Comparison of ENCODE assay signal across 15 cellular contexts in the genomic region with DNA sequence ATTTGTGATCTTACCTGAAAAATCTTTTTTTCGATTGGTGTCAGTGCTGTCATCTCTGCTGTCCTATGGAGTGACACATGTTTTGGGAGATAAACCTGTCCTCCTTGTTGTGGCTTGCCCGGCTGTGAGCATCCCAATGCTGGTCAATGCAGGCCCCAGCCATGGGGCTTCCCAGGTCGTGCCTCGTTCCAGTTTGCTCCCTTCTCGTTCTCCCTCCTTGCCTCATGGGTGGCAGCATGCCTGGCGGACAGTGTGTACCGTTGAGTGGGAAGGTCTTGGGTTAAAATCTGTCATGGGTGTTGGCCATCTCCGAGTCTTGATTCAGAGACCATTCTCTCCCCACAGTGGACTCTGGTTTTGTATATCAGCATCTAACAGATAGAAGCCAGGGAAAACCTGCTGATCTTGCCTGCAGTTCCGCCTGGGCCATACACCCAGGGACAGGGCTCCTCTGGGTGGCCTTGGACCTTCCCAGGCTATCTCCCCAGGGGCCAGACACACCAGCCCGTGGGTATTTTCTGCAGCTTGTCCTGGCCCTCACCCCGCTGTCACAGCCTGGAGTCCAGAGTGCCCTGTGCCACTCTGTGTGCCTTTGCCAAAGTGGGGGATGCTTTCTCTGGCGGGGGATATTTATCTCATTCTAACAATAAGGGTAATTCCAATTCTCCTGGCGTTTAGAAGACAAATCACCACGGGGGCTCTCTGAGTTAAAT.
DNase-seq lines count a peak whose midpoint lies in the region; ATAC-seq, FAIRE-seq and TF ChIP-seq lines count a peak whose summit lies in the region.
"Had no signal": no experiment of that assay in that cellular context is flagged by ENCODE, and none has a peak within 500 bp of the region (broad histone marks: within the 10 kb centered on the region; RNA-seq: fewer than 3 reads in every experiment).

No MANE protein-coding gene starts in this region.

- DNase-seq in SK-N-SH, result peak; percentile 56
- no peak for DNase-seq in H1 (ENCODE audit: low read depth in 1 of 2, low spot score in 2 of 2)
- no peak for DNase-seq in mesendoderm
- peak in 1 of 49 donors; percentile 3 for DNase-seq in substantia nigra (lab: John Stamatoyannopoulos, UW)
- DNase-seq in NCI-H524 (lab: John Stamatoyannopoulos, UW), result no peak
- DNase-seq: activated effector memory CD4-positive, alpha-beta T cell treated with anti-CD3 and anti-CD28 coated beads, Interleukin-2, amount 50 U/mL, for 16 hours; MM.1S; NCI-H446 treated with DMSO at 0.1 percent for 48 hours; stimulated activated CD4-positive, alpha-beta T cell treated with anti-CD3 and anti-CD28 coated beads, Interleukin-1b, Interleukin-23, amount 100 ng/mL, for 48 hours had no signal

- CTCF ChIA-PET in SK-N-SH (lab: Yijun Ruan, JAX) (interaction anchor here (0.9 to 1.2 kb wide), 2 partner anchors 9 to 16 kb away, joined by 3 to 4 read pairs; no protein-coding TSS in a partner anchor), H1 (lab: Charles Lee; ENCODE audit: partially characterized antibody) (no interaction called here)

- no peak for FAIRE-seq in H1 (lab: Jason Lieb, UNC)
- FAIRE-seq: keratinocyte had no signal

- no peak overlapping the region for H3K14ac ChIP-seq in H1 (ENCODE audit: insufficient read length)

- H3K9ac ChIP-seq in SK-N-SH (no peak overlapping the region), H1 (replicated peaks in 1 of 4; ENCODE audit: extremely low read depth in 1 of 4, low read depth in 3 of 4, low read length in 3 of 4) (no peak overlapping the region), mesendoderm (ENCODE audit: low read length) (no peak overlapping the region)

- H4K20me1 ChIP-seq in SK-N-SH (ENCODE audit: insufficient read depth), result no peaks in the 10 kb centered on the region
- peaks cover 0 to 2% of the 10 kb centered on the region in 2 experiments for H4K20me1 ChIP-seq in H1 (replicated peaks in 1 of 2; ENCODE audit: control insufficient read depth in 1 of 2, insufficient read depth in 2 of 2, low read length in 2 of 2)

- WGBS in SK-N-SH (ENCODE audit: low lambda C conversion rate), result 91% methylated on average over 13 of the region's 14 CpGs
- WGBS in H1 (ENCODE audit: extremely low coverage in 1 of 2, insufficient coverage in 1 of 2, insufficient read length in 1 of 2, insufficient replicate concordance in 2 of 2, low coverage in 1 of 2, low lambda C conversion rate in 2 of 2, missing lambda C conversion rate in 1 of 2), 2 experiments, result 87% methylated on average over 14 of the region's 14 CpGs; no CpG with 5 or more reads in 1 of the 2 experiments
- WGBS in mesendoderm (ENCODE audit: extremely low coverage, insufficient coverage, low lambda C conversion rate), result no CpG with 5 or more reads among the region's 14 CpGs

- H3K9me3 ChIP-seq in SK-N-SH, result no peaks in the 10 kb centered on the region
- H3K9me3 ChIP-seq in H1 (ENCODE audit: insufficient read depth in 2 of 2, low read depth in 1 of 2, low read length in 1 of 2), result no peaks in the 10 kb centered on the region
- H3K9me3 ChIP-seq: neutrophil had no signal

- H2AK5ac ChIP-seq in H1 (ENCODE audit: low read depth, low read length) (peak overlapping the region; percentile 82; the same call in 1 of the 2 replicates), mesendoderm (ENCODE audit: low read length) (no peak overlapping the region)

- H3K4me2 ChIP-seq in SK-N-SH (no peak overlapping the region), H1 (ENCODE audit: insufficient read depth in 1 of 2, low read depth in 2 of 2, low read length in 2 of 2) (no peak overlapping the region), mesendoderm (ENCODE audit: low read length) (no peak overlapping the region)

- H3K27me3 ChIP-seq in SK-N-SH (ENCODE audit: insufficient read depth) (no peaks in the 10 kb centered on the region), H1 (replicated peaks in 1 of 4; ENCODE audit: control insufficient read depth in 3 of 4, extremely low read depth in 1 of 4, insufficient read depth in 3 of 4, low read length in 3 of 4) (no peaks in the 10 kb centered on the region), mesendoderm (ENCODE audit: insufficient read depth, low read length, poor library complexity) (no peaks in the 10 kb centered on the region)
- H3K27me3 ChIP-seq: neutrophil had no signal

- 0 out of 4 replicates have a peak, but pooled peaks of 1 of the 2 experiments have one; percentile 4 for TF ChIP-seq EP300 in SK-N-SH (IDR thresholded peaks at IDR 0.05; ENCODE audit: borderline replicate concordance in 1 of 2, low read depth in 1 of 2, low read length in 1 of 2)
- no peak for TF ChIP-seq EP300 in H1 (IDR thresholded peaks at IDR 0.05; ENCODE audit: borderline replicate concordance in 1 of 2, low read depth in 2 of 2, low read length in 2 of 2)

- H2AFZ ChIP-seq in SK-N-SH (ENCODE audit: low read depth) (no peak overlapping the region), H1 (ENCODE audit: low read length) (no peak overlapping the region)

- no peak overlapping the region for H3K4ac ChIP-seq in H1 (replicated peaks; ENCODE audit: insufficient read length, low read depth, low read length)
- no peak overlapping the region for H3K4ac ChIP-seq in mesendoderm (ENCODE audit: low read depth, low read length)

- TF ChIP-seq POLR2A in H1 (IDR thresholded peaks at IDR 0.05; ENCODE audit: control extremely low read depth in 1 of 2, low read depth in 2 of 2, low read length in 2 of 2) (no peak), GM18505 (IDR thresholded peaks at IDR 0.05; ENCODE audit: borderline replicate concordance, extremely low read depth, insufficient read depth, insufficient read length) (no peak)

- peaks cover 0 to 3% of the 10 kb centered on the region in 2 experiments for H3K36me3 ChIP-seq in SK-N-SH (replicated peaks in 1 of 2; ENCODE audit: control insufficient read depth in 1 of 2, insufficient read depth in 2 of 2, low read length in 1 of 2)
- no peaks in the 10 kb centered on the region for H3K36me3 ChIP-seq in H1 (ENCODE audit: control insufficient read depth in 2 of 4, insufficient read depth in 4 of 4, low read length in 3 of 4)
- H3K36me3 ChIP-seq in mesendoderm (ENCODE audit: control insufficient read depth, insufficient read depth, low read length), result no peaks in the 10 kb centered on the region

- H3K79me1 ChIP-seq in H1 (ENCODE audit: low read depth, low read length) (peaks cover 2% of the 10 kb centered on the region; the same call in 1 of the 2 replicates), mesendoderm (ENCODE audit: low read length) (no peaks in the 10 kb centered on the region)

- H4K5ac ChIP-seq in H1 (ENCODE audit: insufficient read length, low read depth, low read length) (no peak overlapping the region), mesendoderm (ENCODE audit: low read length) (no peak overlapping the region)

- H2BK12ac ChIP-seq in H1 (ENCODE audit: low read depth, low read length), result 0 out of 2 replicates have a peak overlapping the region, but pooled peaks have one; percentile 17

- TF ChIP-seq CTCF in SK-N-SH (IDR thresholded peaks at IDR 0.05) (no peak), H1 (IDR thresholded peaks at IDR 0.05; ENCODE audit: control extremely low read depth in 1 of 3, insufficient read depth in 1 of 3, low read depth in 1 of 3, low read length in 3 of 3) (no peak)

- H4K8ac ChIP-seq in H1 (ENCODE audit: extremely low read depth, insufficient read depth, low read length), result no peak overlapping the region
- no peak overlapping the region for H4K8ac ChIP-seq in mesendoderm (ENCODE audit: low read depth, low read length)

- H3K79me2 ChIP-seq in SK-N-SH (ENCODE audit: insufficient read depth) (no peaks in the 10 kb centered on the region), H1 (ENCODE audit: control insufficient read depth in 1 of 2, insufficient read depth in 2 of 2, low read length in 2 of 2) (no peaks in the 10 kb centered on the region), mesendoderm (ENCODE audit: control insufficient read depth, insufficient read depth, low read length) (no peaks in the 10 kb centered on the region)

- no peak overlapping the region for H4K91ac ChIP-seq in H1 (replicated peaks; ENCODE audit: insufficient read length, low read length)

- H3K18ac ChIP-seq in H1 (ENCODE audit: extremely low read depth, low read length) (no peak overlapping the region), mesendoderm (ENCODE audit: low read length) (no peak overlapping the region)

- H2BK5ac ChIP-seq in H1 (ENCODE audit: low read depth, low read length), result no peak overlapping the region
- H2BK5ac ChIP-seq in mesendoderm (ENCODE audit: low read length), result peak overlapping the region; percentile 50

- H2BK120ac ChIP-seq in H1 (replicated peaks; ENCODE audit: low read depth, low read length) (no peak overlapping the region), mesendoderm (ENCODE audit: low read depth, low read length) (no peak overlapping the region)

- H2BK15ac ChIP-seq in H1 (ENCODE audit: low read length) (no peak overlapping the region), mesendoderm (replicated peaks; ENCODE audit: low read depth) (no peak overlapping the region)

- H3K27ac ChIP-seq in SK-N-SH (ENCODE audit: low read depth in 2 of 2, low read length in 1 of 2) (no peak overlapping the region; a peak in 1 of 4 replicates), H1 (ENCODE audit: low read depth, low read length) (no peak overlapping the region), mesendoderm (ENCODE audit: low read depth, low read length) (no peak overlapping the region), substantia nigra (ENCODE audit: low read depth, low read length, poor library complexity, severe bottlenecking) (peak overlapping the region; percentile 21)
- H3K27ac ChIP-seq: 22Rv1, neutrophil had no signal

- no peaks in the 10 kb centered on the region for H3K23me2 ChIP-seq in H1 (ENCODE audit: low read depth, low read length)

- H2BK20ac ChIP-seq in H1 (ENCODE audit: low read length), result no peak overlapping the region

- H3K23ac ChIP-seq in H1 (ENCODE audit: insufficient read length) (no peak overlapping the region), mesendoderm (ENCODE audit: low read length) (no peak overlapping the region)

- no peaks in the 10 kb centered on the region for H3K9me2 ChIP-seq in SK-N-SH

- ATAC-seq in SK-N-SH treated with all-trans-retinoic acid at 6 μM for 48 hours (no peak), GM18505 (IDR thresholded peaks at IDR 0.05; ENCODE audit: unreplicated experiment) (no peak), HG02623 (IDR thresholded peaks at IDR 0.05; ENCODE audit: unreplicated experiment) (no peak)

- H3K4me1 ChIP-seq in SK-N-SH (ENCODE audit: control insufficient read depth in 1 of 2, insufficient read depth in 2 of 2, low read depth in 1 of 2, low read length in 1 of 2) (peaks cover 0 to 33% of the 10 kb centered on the region in 2 experiments; a peak in 2 of 4 replicates), H1 (replicated peaks in 1 of 4; ENCODE audit: control insufficient read depth in 3 of 4, insufficient read depth in 4 of 4, low read length in 3 of 4) (peaks cover 0 to 6% (median 2%) of the 10 kb centered on the region in 4 experiments; a peak in 5 of 7 replicates), mesendoderm (ENCODE audit: control insufficient read depth, low read depth, low read length) (peaks cover 9% of the 10 kb centered on the region)

- H3F3A ChIP-seq in SK-N-SH (replicated peaks; ENCODE audit: insufficient read depth), result no peaks in the 10 kb centered on the region

- H3K56ac ChIP-seq in H1 (replicated peaks; ENCODE audit: insufficient read length, low read depth, low read length) (no peak overlapping the region), mesendoderm (ENCODE audit: low read length) (no peak overlapping the region)

- H3K4me3 ChIP-seq in SK-N-SH (ENCODE audit: low read depth in 2 of 2, low read length in 1 of 2), result no peak overlapping the region
- no peak overlapping the region for H3K4me3 ChIP-seq in H1 (ENCODE audit: extremely low read depth in 1 of 4, insufficient read depth in 2 of 4, low read depth in 3 of 4, low read length in 4 of 4)
- no peak overlapping the region for H3K4me3 ChIP-seq in mesendoderm (ENCODE audit: low read length)

- TF ChIP-seq RAD21 in SK-N-SH (IDR thresholded peaks at IDR 0.05; ENCODE audit: low read length) (no peak), H1 (IDR thresholded peaks at IDR 0.05 in 1 of 2, conservative IDR thresholded peaks at IDR 0.05 in 1 of 2; ENCODE audit: low read depth in 2 of 2, low read length in 2 of 2) (no peak)

- POLR2A ChIA-PET in SK-N-SH (lab: Yijun Ruan, JAX), result no interaction called here
- POLR2A ChIA-PET in H1 (lab: Charles Lee; ENCODE audit: partially characterized antibody), result interaction anchor here (0.7 kb wide), 1 partner anchor 297 kb away, joined by 3 read pairs; no protein-coding TSS in a partner anchor
